Comparison of ENCODE assay signal across 11 cellular contexts in the genomic region with DNA sequence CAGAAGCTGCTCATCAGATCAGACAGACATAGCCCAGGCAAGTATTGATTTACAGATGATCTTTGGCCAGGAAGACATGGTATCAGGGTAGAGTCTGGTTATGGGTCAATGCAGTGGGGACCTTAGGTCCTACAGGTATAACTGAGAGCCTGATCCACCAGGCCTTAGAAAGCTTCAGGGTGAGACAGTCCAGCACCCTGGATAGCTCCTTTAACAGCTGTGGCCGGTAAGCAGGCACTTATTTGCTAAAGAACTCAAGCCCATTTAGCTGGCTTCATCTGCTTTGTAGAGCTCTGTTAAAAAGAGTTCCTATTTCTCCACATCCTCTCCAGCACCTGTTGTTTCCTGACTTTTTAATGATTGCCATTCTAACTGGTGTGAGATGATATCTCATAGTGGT. TPM values are rescaled to one million over a fixed set of nuclear protein-coding genes. Genes with fewer than 3 reads are reported as not detected.
A peak's percentile ranks its signal among the peaks of the same experiment; 100 is the strongest.
DNase-seq lines count a peak whose midpoint lies in the region; ATAC-seq, FAIRE-seq and TF ChIP-seq lines count a peak whose summit lies in the region.
"Had no signal": no experiment of that assay in that cellular context is flagged by ENCODE, and none has a peak within 500 bp of the region (broad histone marks: within the 10 kb centered on the region; RNA-seq: fewer than 3 reads in every experiment).

No MANE protein-coding gene starts in this region.

- no peak overlapping the region for H3K9ac ChIP-seq in SK-N-SH

- no peak overlapping the region for H3K4me2 ChIP-seq in SK-N-SH

- no peaks in the 10 kb centered on the region for H3K9me2 ChIP-seq in SK-N-SH

- TF ChIP-seq CTCF in SK-N-SH (IDR thresholded peaks at IDR 0.05) (no peak), fibroblast of villous mesenchyme (IDR thresholded peaks at IDR 0.05; ENCODE audit: insufficient read depth, low read depth, low read length) (no peak), WERI-Rb-1 (IDR thresholded peaks at IDR 0.05; ENCODE audit: low read depth, low read length) (no peak)

- H3K4me1 ChIP-seq in SK-N-SH (ENCODE audit: control insufficient read depth in 1 of 2, insufficient read depth in 2 of 2, low read depth in 1 of 2, low read length in 1 of 2), result no peaks in the 10 kb centered on the region

- POLR2A ChIA-PET in SK-N-SH (lab: Yijun Ruan, JAX), result no interaction called here

- CTCF ChIA-PET in SK-N-SH (lab: Yijun Ruan, JAX), result no interaction called here

- H3K4me1 Mint-ChIP-seq in stimulated activated naive CD8-positive, alpha-beta T cell treated with anti-CD3 and anti-CD28 coated beads, Interleukin-15, amount 100 ng/mL, for 72 hours, result no peaks in the 10 kb centered on the region

- WGBS in SK-N-SH (ENCODE audit: low lambda C conversion rate), result 36% methylated on average over 1 of the region's 1 CpG

- peak; percentile 5 for DNase-seq in stimulated activated naive CD8-positive, alpha-beta T cell treated with anti-CD3 and anti-CD28 coated beads, Interleukin-15, Interleukin-2, amounts not matched to agents 100 U/mL and 50 U/mL, for 24 hours
- no peak for DNase-seq in stimulated activated naive CD8-positive, alpha-beta T cell treated with anti-CD3 and anti-CD28 coated beads, Interleukin-15, amount 100 ng/mL, for 72 hours
- DNase-seq in SK-N-SH (no peak), fibroblast of villous mesenchyme (ENCODE audit: low read depth) (peak; percentile 60), urothelium cell line (ENCODE audit: low spot score) (peak; percentile 39), WERI-Rb-1 (no peak)
- DNase-seq: activated CD4-positive, alpha-beta T cell treated with anti-CD3 and anti-CD28 coated beads for 48 hours; CD4-positive, alpha-beta T cell; NCI-H446 had no signal

- no peaks in the 10 kb centered on the region for H3K27me3 Mint-ChIP-seq in stimulated activated naive CD8-positive, alpha-beta T cell treated with anti-CD3 and anti-CD28 coated beads, Interleukin-15, amount 100 ng/mL, for 72 hours
- H3K27me3 Mint-ChIP-seq: CD4-positive, alpha-beta T cell had no signal

- no peak overlapping the region for H2AFZ ChIP-seq in SK-N-SH (ENCODE audit: low read depth)

- no peaks in the 10 kb centered on the region for H3K9me3 Mint-ChIP-seq in stimulated activated naive CD8-positive, alpha-beta T cell treated with anti-CD3 and anti-CD28 coated beads, Interleukin-15, amount 100 ng/mL, for 72 hours

- H3K79me2 ChIP-seq in SK-N-SH (ENCODE audit: insufficient read depth), result no peaks in the 10 kb centered on the region

- no peaks in the 10 kb centered on the region for H3K36me3 ChIP-seq in SK-N-SH (replicated peaks in 1 of 2; ENCODE audit: control insufficient read depth in 1 of 2, insufficient read depth in 2 of 2, low read length in 1 of 2)
- no peaks in the 10 kb centered on the region for H3K36me3 ChIP-seq in WERI-Rb-1

- no peak overlapping the region for H3K4me3 Mint-ChIP-seq in stimulated activated naive CD8-positive, alpha-beta T cell treated with anti-CD3 and anti-CD28 coated beads, Interleukin-15, amount 100 ng/mL, for 72 hours
- H3K4me3 Mint-ChIP-seq: CD4-positive, alpha-beta T cell had no signal

- H3K27me3 ChIP-seq in SK-N-SH (ENCODE audit: insufficient read depth) (no peaks in the 10 kb centered on the region), WERI-Rb-1 (ENCODE audit: insufficient read depth, low read depth, severe bottlenecking) (no peaks in the 10 kb centered on the region)

- no peaks in the 10 kb centered on the region for H3F3A ChIP-seq in SK-N-SH (replicated peaks; ENCODE audit: insufficient read depth)

- TF ChIP-seq RAD21 in SK-N-SH (IDR thresholded peaks at IDR 0.05; ENCODE audit: low read length), result no peak

- no peak overlapping the region for H3K4me3 ChIP-seq in SK-N-SH (ENCODE audit: low read depth in 2 of 2, low read length in 1 of 2)
- no peak overlapping the region for H3K4me3 ChIP-seq in fibroblast of villous mesenchyme (ENCODE audit: low read depth, low read length)
- H3K4me3 ChIP-seq in WERI-Rb-1 (ENCODE audit: low read depth, low read length), result no peak overlapping the region

- no peak for TF ChIP-seq EP300 in SK-N-SH (IDR thresholded peaks at IDR 0.05; ENCODE audit: borderline replicate concordance in 1 of 2, low read depth in 1 of 2, low read length in 1 of 2)

- H3K27ac ChIP-seq in SK-N-SH (ENCODE audit: low read depth in 2 of 2, low read length in 1 of 2), result no peak overlapping the region
- no peak overlapping the region for H3K27ac ChIP-seq in WERI-Rb-1

- ATAC-seq in stimulated activated naive CD8-positive, alpha-beta T cell treated with anti-CD3 and anti-CD28 coated beads, Interleukin-15, Interleukin-2, amounts not matched to agents 100 U/mL and 50 U/mL, for 24 hours, result no peak
- ATAC-seq in stimulated activated naive CD8-positive, alpha-beta T cell treated with anti-CD3 and anti-CD28 coated beads, Interleukin-15, amount 100 ng/mL, for 72 hours, result no peak
- no peak for ATAC-seq in HG03442 (IDR thresholded peaks at IDR 0.05; ENCODE audit: unreplicated experiment)
- ATAC-seq in GM21447 (IDR thresholded peaks at IDR 0.05; ENCODE audit: unreplicated experiment), result no peak

- H3K9me3 ChIP-seq in SK-N-SH, result no peaks in the 10 kb centered on the region
- H3K9me3 ChIP-seq in WERI-Rb-1 (ENCODE audit: severe bottlenecking), result no peaks in the 10 kb centered on the region

- FAIRE-seq in urothelium cell line (lab: Jason Lieb, UNC), result no peak

- no peaks in the 10 kb centered on the region for H4K20me1 ChIP-seq in SK-N-SH (ENCODE audit: insufficient read depth)

- no peak overlapping the region for H3K27ac Mint-ChIP-seq in stimulated activated naive CD8-positive, alpha-beta T cell treated with anti-CD3 and anti-CD28 coated beads, Interleukin-15, amount 100 ng/mL, for 72 hours
- H3K27ac Mint-ChIP-seq: CD4-positive, alpha-beta T cell had no signal

TF ChIP-seq in SK-N-SH, 30 proteins besides CTCF, POLR2A, EP300 and RAD21:
- TF ChIP-seq, protein P1, sequence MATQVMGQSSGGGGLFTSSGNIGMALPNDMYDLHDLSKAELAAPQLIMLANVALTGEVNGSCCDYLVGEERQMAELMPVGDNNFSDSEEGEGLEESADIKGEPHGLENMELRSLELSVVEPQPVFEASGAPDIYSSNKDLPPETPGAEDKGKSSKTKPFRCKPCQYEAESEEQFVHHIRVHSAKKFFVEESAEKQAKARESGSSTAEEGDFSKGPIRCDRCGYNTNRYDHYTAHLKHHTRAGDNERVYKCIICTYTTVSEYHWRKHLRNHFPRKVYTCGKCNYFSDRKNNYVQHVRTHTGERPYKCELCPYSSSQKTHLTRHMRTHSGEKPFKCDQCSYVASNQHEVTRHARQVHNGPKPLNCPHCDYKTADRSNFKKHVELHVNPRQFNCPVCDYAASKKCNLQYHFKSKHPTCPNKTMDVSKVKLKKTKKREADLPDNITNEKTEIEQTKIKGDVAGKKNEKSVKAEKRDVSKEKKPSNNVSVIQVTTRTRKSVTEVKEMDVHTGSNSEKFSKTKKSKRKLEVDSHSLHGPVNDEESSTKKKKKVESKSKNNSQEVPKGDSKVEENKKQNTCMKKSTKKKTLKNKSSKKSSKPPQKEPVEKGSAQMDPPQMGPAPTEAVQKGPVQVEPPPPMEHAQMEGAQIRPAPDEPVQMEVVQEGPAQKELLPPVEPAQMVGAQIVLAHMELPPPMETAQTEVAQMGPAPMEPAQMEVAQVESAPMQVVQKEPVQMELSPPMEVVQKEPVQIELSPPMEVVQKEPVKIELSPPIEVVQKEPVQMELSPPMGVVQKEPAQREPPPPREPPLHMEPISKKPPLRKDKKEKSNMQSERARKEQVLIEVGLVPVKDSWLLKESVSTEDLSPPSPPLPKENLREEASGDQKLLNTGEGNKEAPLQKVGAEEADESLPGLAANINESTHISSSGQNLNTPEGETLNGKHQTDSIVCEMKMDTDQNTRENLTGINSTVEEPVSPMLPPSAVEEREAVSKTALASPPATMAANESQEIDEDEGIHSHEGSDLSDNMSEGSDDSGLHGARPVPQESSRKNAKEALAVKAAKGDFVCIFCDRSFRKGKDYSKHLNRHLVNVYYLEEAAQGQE (IDR thresholded peaks at IDR 0.05; ENCODE audit: low read depth, low read length), result peak; percentile 94
- no peak for TF ChIP-seq FOXM1 (IDR thresholded peaks at IDR 0.05; ENCODE audit: low read depth)

RNA-seq across cellular contexts. Expression of gene ESR1, which starts 39.6 kb away (rescaled TPM):
- under 0.01 TPM in 1 of 2 replicates, not detected in the other for polyA plus RNA-seq in SK-N-SH (2012; rRNA removed)
- under 0.01 TPM in 1 of 2 replicates, not detected in the other for polyA plus RNA-seq in SK-N-SH (2012; cell fraction: cytosol; rRNA removed)
- polyA plus RNA-seq in SK-N-SH (2012; cell fraction: nucleus; rRNA removed), result 0.01 and 0.04 TPM in 2 replicates
- total RNA-seq in fibroblast of villous mesenchyme, result 1.9 and 2.6 TPM in 2 replicates

Comparison
In these comparisons a context has a peak if more than half of its experiments do, and no peak if none do; other contexts are left out.
1. DNase-seq: peak in stimulated activated naive CD8-positive, alpha-beta T cell treated with anti-CD3 and anti-CD28 coated beads, Interleukin-15, Interleukin-2, amounts not matched to agents 100 U/mL and 50 U/mL, for 24 hours (single experiment), fibroblast of villous mesenchyme (single experiment) and urothelium cell line (single experiment); none in stimulated activated naive CD8-positive, alpha-beta T cell treated with anti-CD3 and anti-CD28 coated beads, Interleukin-15, amount 100 ng/mL, for 72 hours (0 of 2), SK-N-SH (single experiment) and WERI-Rb-1 (single experiment).